In genomic region chr21:42721341-42721824, GRCh38 we compare ENCODE assay signal across 16 cellular contexts.
DNase-seq lines count a peak whose midpoint lies in the region; ATAC-seq, FAIRE-seq and TF ChIP-seq lines count a peak whose summit lies in the region.
"Had no signal": no experiment of that assay in that cellular context is flagged by ENCODE, and none has a peak within 500 bp of the region (broad histone marks: within the 10 kb centered on the region; RNA-seq: fewer than 3 reads in every experiment).

No MANE protein-coding gene starts in this region.

- no peak overlapping the region for H2AFZ ChIP-seq in endothelial cell of umbilical vein (ENCODE audit: low read depth, low read length)
- H2AFZ ChIP-seq in HepG2 (ENCODE audit: low read length) = no peak overlapping the region
- H2AFZ ChIP-seq in smooth muscle cell (ENCODE audit: low read depth) = no peak overlapping the region

- in situ Hi-C loops in HepG2 (cut with HindIII; ENCODE audit: extremely low pct_ligation_motif_present, low pct_unique_long_range_greater_than_20kb) = no loop called here

- no peaks in the 10 kb centered on the region for H3K9me1 ChIP-seq in endothelial cell of umbilical vein (replicated peaks; ENCODE audit: control insufficient read depth, extremely low read depth, insufficient read depth, low read length)

- H3K36me3 Mint-ChIP-seq in activated CD8-positive, alpha-beta memory T cell treated with anti-CD3 and anti-CD28 coated beads, Interleukin-2, amount 10 ng/mL, durations not matched to agents 7 days and 5 days = no peaks in the 10 kb centered on the region

- H3K4me3 Mint-ChIP-seq in activated CD8-positive, alpha-beta memory T cell treated with anti-CD3 and anti-CD28 coated beads, Interleukin-2, amount 10 ng/mL, durations not matched to agents 7 days and 5 days = no peak overlapping the region

- H3K4me2 ChIP-seq in endothelial cell of umbilical vein (ENCODE audit: insufficient read depth, low read length) = no peak overlapping the region
- H3K4me2 ChIP-seq in HepG2 (ENCODE audit: low read depth, low read length) = no peak overlapping the region; the same call in 1 of the 2 replicates
- H3K4me2 ChIP-seq in smooth muscle cell = peak overlapping the region; percentile 7

- peak; percentile 35 for FAIRE-seq in endothelial cell of umbilical vein (lab: Jason Lieb, UNC)
- peak; percentile 48 for FAIRE-seq in HepG2 (lab: Jason Lieb, UNC)
- FAIRE-seq: keratinocyte, urothelium cell line had no signal

- H3K27me3 ChIP-seq in endothelial cell of umbilical vein (ENCODE audit: control insufficient read depth in 2 of 2, insufficient read depth in 2 of 2, low read length in 2 of 2) = no peaks in the 10 kb centered on the region
- H3K27me3 ChIP-seq in HepG2 (ENCODE audit: control insufficient read depth in 1 of 2, insufficient read depth in 2 of 2, low read length in 2 of 2) = no peaks in the 10 kb centered on the region
- H3K27me3 ChIP-seq in smooth muscle cell (ENCODE audit: low read depth) = no peaks in the 10 kb centered on the region
- H3K27me3 ChIP-seq: foreskin keratinocyte had no signal

- H3K4me1 ChIP-seq in endothelial cell of umbilical vein (ENCODE audit: control insufficient read depth, extremely low read depth, insufficient read depth, low read length) (peaks cover 24% of the 10 kb centered on the region), HepG2 (ENCODE audit: insufficient read depth, low read length) (peaks cover 75% of the 10 kb centered on the region), smooth muscle cell (ENCODE audit: low read depth) (no peaks in the 10 kb centered on the region)
- H3K4me1 ChIP-seq: foreskin keratinocyte had no signal

- ATAC-seq in HepG2 (no peak; the same call in 1 of the 3 replicates), HG02798 (IDR thresholded peaks at IDR 0.05; ENCODE audit: poor library complexity, unreplicated experiment) (no peak)
- no peak for ATAC-seq in activated CD8-positive, alpha-beta memory T cell treated with anti-CD3 and anti-CD28 coated beads, Interleukin-2, amount 10 ng/mL, durations not matched to agents 7 days and 5 days
- ATAC-seq: foreskin keratinocyte had no signal

- WGBS in HepG2 (ENCODE audit: low lambda C conversion rate) = 40% methylated on average over 6 of the region's 6 CpGs
- 30% methylated on average over 6 of the region's 6 CpGs for WGBS in smooth muscle cell (ENCODE audit: low lambda C conversion rate)

- H3K27me3 Mint-ChIP-seq in activated CD8-positive, alpha-beta memory T cell treated with anti-CD3 and anti-CD28 coated beads, Interleukin-2, amount 10 ng/mL, durations not matched to agents 7 days and 5 days = peaks cover 6% of the 10 kb centered on the region

- H3K9me3 Mint-ChIP-seq in activated CD8-positive, alpha-beta memory T cell treated with anti-CD3 and anti-CD28 coated beads, Interleukin-2, amount 10 ng/mL, durations not matched to agents 7 days and 5 days (ENCODE audit: low read depth) = no peaks in the 10 kb centered on the region

- DNase-seq in LNCaP clone FGC (ENCODE audit: low read depth) (peak; percentile 86), endothelial cell of umbilical vein (ENCODE audit: low read depth, low spot score) (no peak), HepG2 (ENCODE audit: low spot score) (peak; percentile 30), smooth muscle cell (lab: John Stamatoyannopoulos, UW; ENCODE audit: unreplicated experiment) (no peak), SW 1271 (lab: John Stamatoyannopoulos, UW) (no peak)
- no peak for DNase-seq in activated CD8-positive, alpha-beta memory T cell treated with anti-CD3 and anti-CD28 coated beads, Interleukin-2, amount 10 ng/mL, durations not matched to agents 7 days and 5 days
- no peak for DNase-seq in stimulated activated CD4-positive, alpha-beta T cell treated with anti-CD3 and anti-CD28 coated beads, Interleukin-4, amount 100 ng/mL, for 24 hours
- DNase-seq: activated T-cell treated with anti-CD3 and anti-CD28 coated beads for 4 hours, DMS79 treated with DMSO at 0.1 percent for 48 hours, foreskin keratinocyte, NCI-H1105, NCI-H345 had no signal

- intact Hi-C loops in endothelial cell of umbilical vein (cut with micrococcal nuclease) = loop anchor here (10.0 kb wide), 1 partner anchor 93 kb away; no protein-coding TSS in a partner anchor
- intact Hi-C loops in HepG2 (cut with micrococcal nuclease; ENCODE audit: unreplicated experiment) = no loop called here

- H3K27ac ChIP-seq in endothelial cell of umbilical vein (ENCODE audit: insufficient read depth, low read depth, low read length) = no peak overlapping the region
- no peak overlapping the region for H3K27ac ChIP-seq in HepG2 (ENCODE audit: extremely low read length, insufficient read depth, low read length)
- no peak overlapping the region for H3K27ac ChIP-seq in smooth muscle cell (ENCODE audit: low read depth)
- H3K27ac ChIP-seq: coronary artery, foreskin keratinocyte had no signal

- H3F3A ChIP-seq in smooth muscle cell (ENCODE audit: low read depth) = no peaks in the 10 kb centered on the region

- TF ChIP-seq EP300 in HepG2 (IDR thresholded peaks at IDR 0.05; ENCODE audit: low read depth in 2 of 2, low read length in 2 of 2) (no peak), HepG2 (CRISPR knock-in tag; IDR thresholded peaks at IDR 0.05; ENCODE audit: borderline replicate concordance) (no peak)

- dilution Hi-C loops in endothelial cell of umbilical vein (cut with MboI; ENCODE audit: extremely low pct_ligation_motif_present, low sequenced_read_pairs) = no loop called here

- H3K36me3 ChIP-seq in endothelial cell of umbilical vein (ENCODE audit: control insufficient read depth in 2 of 2, extremely low read depth in 1 of 2, insufficient read depth in 2 of 2, low read length in 2 of 2) (no peaks in the 10 kb centered on the region), HepG2 (replicated peaks in 1 of 2; ENCODE audit: control insufficient read depth in 1 of 2, insufficient read depth in 2 of 2, low read length in 2 of 2) (no peaks in the 10 kb centered on the region; a peak in 1 of 5 replicates), smooth muscle cell (ENCODE audit: low read depth) (no peaks in the 10 kb centered on the region)

- H3K79me2 ChIP-seq in endothelial cell of umbilical vein (ENCODE audit: control insufficient read depth, insufficient read depth, low read length) (no peaks in the 10 kb centered on the region), HepG2 (ENCODE audit: insufficient read depth, low read length) (no peaks in the 10 kb centered on the region), smooth muscle cell (ENCODE audit: low read depth) (no peaks in the 10 kb centered on the region)

- H3K4me3 ChIP-seq in LNCaP clone FGC (ENCODE audit: low read depth, low read length) (no peak overlapping the region), endothelial cell of umbilical vein (replicated peaks in 1 of 3; ENCODE audit: insufficient read depth in 1 of 3, low read depth in 1 of 3, low read length in 3 of 3) (no peak overlapping the region), HepG2 (replicated peaks in 1 of 3; ENCODE audit: insufficient read depth in 1 of 3, low read depth in 2 of 3, low read length in 3 of 3) (no peak overlapping the region), smooth muscle cell (no peak overlapping the region)
- H3K4me3 ChIP-seq: coronary artery had no signal

- BruUV-seq in endothelial cell of umbilical vein (replicated peaks; lab: Mats Ljungman, UMichigan) = no TSS peak
- BruUV-seq in HepG2 (replicated peaks; lab: Mats Ljungman, UMichigan) = no TSS peak

- H3K27ac Mint-ChIP-seq in activated CD8-positive, alpha-beta memory T cell treated with anti-CD3 and anti-CD28 coated beads, Interleukin-2, amount 10 ng/mL, durations not matched to agents 7 days and 5 days = no peak overlapping the region

- TF ChIP-seq CTCF in LNCaP clone FGC (IDR thresholded peaks at IDR 0.05; ENCODE audit: control insufficient read depth, extremely low read depth, insufficient read depth) = no peak
- TF ChIP-seq CTCF in endothelial cell of umbilical vein (IDR thresholded peaks at IDR 0.05; ENCODE audit: extremely low read depth in 1 of 2, insufficient read depth in 1 of 2, low read depth in 1 of 2, low read length in 2 of 2) = no peak
- TF ChIP-seq CTCF in HepG2 (CRISPR knock-in tag; IDR thresholded peaks at IDR 0.05) = 0 out of 2 replicates have a peak, but pooled peaks have one; percentile 6
- no peak for TF ChIP-seq CTCF in smooth muscle cell (IDR thresholded peaks at IDR 0.05; ENCODE audit: borderline replicate concordance, insufficient read depth, poor library complexity, severe bottlenecking)

- TF ChIP-seq POLR2A in endothelial cell of umbilical vein (IDR thresholded peaks at IDR 0.05; ENCODE audit: low read depth, low read length) (no peak), HepG2 (IDR thresholded peaks at IDR 0.05; ENCODE audit: insufficient read depth in 1 of 2, low read depth in 2 of 2, low read length in 2 of 2) (no peak)

- H3K9me3 ChIP-seq in endothelial cell of umbilical vein (replicated peaks; ENCODE audit: control insufficient read depth, insufficient read depth, low read length) (no peaks in the 10 kb centered on the region), HepG2 (ENCODE audit: low read length) (no peaks in the 10 kb centered on the region), smooth muscle cell (replicated peaks; ENCODE audit: low read depth) (no peaks in the 10 kb centered on the region)

- H3K4me1 Mint-ChIP-seq in activated CD8-positive, alpha-beta memory T cell treated with anti-CD3 and anti-CD28 coated beads, Interleukin-2, amount 10 ng/mL, durations not matched to agents 7 days and 5 days = peaks cover 19% of the 10 kb centered on the region

- TF ChIP-seq RAD21 in HepG2 (CRISPR knock-in tag; IDR thresholded peaks at IDR 0.05) = no peak

- CTCF ChIA-PET in endothelial cell of umbilical vein (lab: Charles Lee) (no interaction called here), HepG2 (lab: Yijun Ruan, JAX; ENCODE audit: low intra/inter-chr PET ratio, low total read pairs) (no interaction called here)
- CTCF ChIA-PET in activated CD8-positive, alpha-beta memory T cell treated with anti-CD3 and anti-CD28 coated beads, Interleukin-2, amount 10 ng/mL, durations not matched to agents 7 days and 5 days (lab: Charles Lee) = no interaction called here

- H3K9ac ChIP-seq in endothelial cell of umbilical vein (replicated peaks; ENCODE audit: extremely low read depth, insufficient read depth, low read length) (no peak overlapping the region), HepG2 (ENCODE audit: insufficient read depth, low read depth, low read length) (no peak overlapping the region), smooth muscle cell (ENCODE audit: low read depth) (no peak overlapping the region)

- H4K20me1 ChIP-seq in endothelial cell of umbilical vein (replicated peaks; ENCODE audit: control insufficient read depth, extremely low read depth, insufficient read depth, low read length) = no peaks in the 10 kb centered on the region
- H4K20me1 ChIP-seq in HepG2 (ENCODE audit: insufficient read depth, low read length) = no peaks in the 10 kb centered on the region
- no peaks in the 10 kb centered on the region for H4K20me1 ChIP-seq in smooth muscle cell (ENCODE audit: low read depth)

- POLR2A ChIA-PET in endothelial cell of umbilical vein (lab: Charles Lee) (no interaction called here), HepG2 (lab: Yijun Ruan, JAX) (no interaction called here)

Comparison
In these comparisons a context has a peak if more than half of its experiments do, and no peak if none do; other contexts are left out.
1. DNase-seq: peak in LNCaP clone FGC (single experiment) and HepG2 (single experiment); none in endothelial cell of umbilical vein (single experiment), smooth muscle cell (single experiment), activated CD8-positive, alpha-beta memory T cell treated with anti-CD3 and anti-CD28 coated beads, Interleukin-2, amount 10 ng/mL, durations not matched to agents 7 days and 5 days (single experiment), stimulated activated CD4-positive, alpha-beta T cell treated with anti-CD3 and anti-CD28 coated beads, Interleukin-4, amount 100 ng/mL, for 24 hours (single experiment) and SW 1271 (0 of 2).